1 cellular context compared by ENCODE assay signal in genomic region chr1:14977338-14977931, GRCh38.
TF ChIP-seq lines count a peak whose summit lies in the region.

No MANE protein-coding gene starts in this region.

TF ChIP-seq in Ishikawa, 13 proteins besides CTCF, POLR2A, EP300 and RAD21 (continued from another document):
- TF ChIP-seq REST (IDR thresholded peaks at IDR 0.05; ENCODE audit: low read depth) (no peak), EGR1 (IDR thresholded peaks at IDR 0.05) (no peak), FOXM1 (IDR thresholded peaks at IDR 0.05; ENCODE audit: borderline replicate concordance, low read depth) (peak; percentile 99)
TF ChIP-seq in Ishikawa: peak in this region for 9.
